18 cellular contexts compared by ENCODE assay signal in genomic region chr10:76205361-76205760, GRCh38.
DNase-seq lines count a peak whose midpoint lies in the region; ATAC-seq and TF ChIP-seq lines count a peak whose summit lies in the region.
"Had no signal": no experiment of that assay in that cellular context is flagged by ENCODE, and none has a peak within 500 bp of the region (broad histone marks: within the 10 kb centered on the region; RNA-seq: fewer than 3 reads in every experiment).

No MANE protein-coding gene starts in this region.

- DNase-seq in AG20443 (ENCODE audit: low spot score) (peak; percentile 47), fibroblast of mammary gland (ENCODE audit: low read depth) (peak; percentile 71), putamen (ENCODE audit: low spot score) (peak; percentile 32), cerebellum (ENCODE audit: low spot score) (no peak), EL (no peak)
- DNase-seq: BE2C; CD4-positive, alpha-beta memory T cell; MV-4-11; NCI-H1417; NCI-H187 treated with DMSO at 0.1 percent for 48 hours; NCI-H2171; NCI-H446 treated with DMSO at 0.1 percent for 48 hours; NCI-H748 treated with DMSO at 0.1 percent for 48 hours; RPMI8226 had no signal

- H3K27ac ChIP-seq in VCaP: peak overlapping the region; percentile 66; the same call in 1 of the 2 replicates

- no peak for TF ChIP-seq CTCF in VCaP (conservative IDR thresholded peaks at IDR 0.05)
- TF ChIP-seq CTCF in fibroblast of mammary gland (conservative IDR thresholded peaks at IDR 0.05; ENCODE audit: control insufficient read depth, insufficient read depth, low read depth, low read length): no peak

- ATAC-seq in activated CD4-positive, CD25-positive, alpha-beta regulatory T cell treated with anti-CD3 and anti-CD28 coated beads, Interleukin-2, amount 50 U/mL, for 24 hours: no peak
- ATAC-seq: HCT116, K562 had no signal

- H3K4me3 ChIP-seq in fibroblast of mammary gland (ENCODE audit: control insufficient read depth, low read depth, low read length): no peak overlapping the region
- H3K4me3 ChIP-seq: K562 had no signal

Comparison
In these comparisons a context has a peak if more than half of its experiments do, and no peak if none do; other contexts are left out.
1. DNase-seq: peak in AG20443 (single experiment), fibroblast of mammary gland (single experiment) and putamen (single experiment); none in cerebellum (single experiment) and EL (single experiment).